9 cellular contexts compared by ENCODE assay signal in genomic region chrX:86133761-86134160, GRCh38. TPM values are rescaled to one million over a fixed set of nuclear protein-coding genes. Genes with fewer than 3 reads are reported as not detected.
DNase-seq lines count a peak whose midpoint lies in the region; ATAC-seq and TF ChIP-seq lines count a peak whose summit lies in the region.
"Had no signal": no experiment of that assay in that cellular context is flagged by ENCODE, and none has a peak within 500 bp of the region (broad histone marks: within the 10 kb centered on the region; RNA-seq: fewer than 3 reads in every experiment).

No MANE protein-coding gene starts in this region.

- no peak for ATAC-seq in heart right ventricle
- no peak for ATAC-seq in left cardiac atrium
- no peak for ATAC-seq in upper lobe of right lung
- no peak for ATAC-seq in HG02870 (IDR thresholded peaks at IDR 0.05; ENCODE audit: unreplicated experiment)
- no peak for ATAC-seq in aorta (ENCODE audit: low FRiP score)

- WGBS in heart right ventricle, 2 donors, result 6 to 7% methylated on average over 3 of the region's 3 CpGs
- WGBS in aorta, 2 donors, result 4 to 6% methylated on average over 3 of the region's 3 CpGs

- H3K4me3 ChIP-seq in heart right ventricle (no peak overlapping the region), epithelial cell of esophagus (ENCODE audit: low read length) (no peak overlapping the region), upper lobe of right lung (no peak overlapping the region), aorta (ENCODE audit: low read length in 2 of 2) (no peak overlapping the region)

- H3K36me3 ChIP-seq in heart right ventricle (no peaks in the 10 kb centered on the region), upper lobe of right lung (no peaks in the 10 kb centered on the region), aorta (ENCODE audit: control insufficient read depth in 1 of 2, insufficient read depth in 2 of 2, low read length in 1 of 2) (no peaks in the 10 kb centered on the region)

- no peaks in the 10 kb centered on the region for H3K4me1 ChIP-seq in heart right ventricle
- no peaks in the 10 kb centered on the region for H3K4me1 ChIP-seq in upper lobe of right lung
- no peaks in the 10 kb centered on the region for H3K4me1 ChIP-seq in aorta (ENCODE audit: control insufficient read depth in 1 of 2, insufficient read depth in 2 of 2, low read length in 2 of 2)

- H3K27ac ChIP-seq in heart right ventricle (no peak overlapping the region), upper lobe of right lung (no peak overlapping the region), aorta (ENCODE audit: low read depth in 1 of 2, low read length in 2 of 2) (no peak overlapping the region)

- peak in 8 of 9 donors; percentile 11 to 59 (median 42) for TF ChIP-seq CTCF in heart right ventricle (IDR thresholded peaks at IDR 0.05)
- TF ChIP-seq CTCF in epithelial cell of esophagus (IDR thresholded peaks at IDR 0.05; ENCODE audit: insufficient read depth, low read depth, low read length, missing control alignments), result peak; percentile 58
- TF ChIP-seq CTCF in upper lobe of right lung (IDR thresholded peaks at IDR 0.05), result peak; percentile 46

- H3K9me3 ChIP-seq in heart right ventricle (no peaks in the 10 kb centered on the region), upper lobe of right lung (no peaks in the 10 kb centered on the region), aorta (ENCODE audit: control insufficient read depth, low read length) (no peaks in the 10 kb centered on the region)

- intact Hi-C loops in heart right ventricle (cut with DNase I), result no loop called here
- intact Hi-C loops in left cardiac atrium (cut with DNase I), result no loop called here
- intact Hi-C loops in upper lobe of right lung (cut with DNase I), result no loop called here
- intact Hi-C loops in aorta (cut with DNase I), result no loop called here

- no peak for DNase-seq in heart right ventricle
- no peak for DNase-seq in left cardiac atrium
- DNase-seq in NCI-H69 (lab: John Stamatoyannopoulos, UW), result peak; percentile 46
- peak; percentile 12 for DNase-seq in epithelial cell of esophagus (ENCODE audit: low read depth)
- DNase-seq in upper lobe of right lung, result no peak
- no peak for DNase-seq in NCI-H2029 treated with DMSO at 0.1 percent for 48 hours (lab: John Stamatoyannopoulos, UW)
- no peak for DNase-seq in aorta

- H3K27me3 ChIP-seq in heart right ventricle (peaks cover 0 to 38% (median 0%) of the 10 kb centered on the region in 7 donors), upper lobe of right lung (no peaks in the 10 kb centered on the region), aorta (ENCODE audit: control insufficient read depth in 1 of 2, insufficient read depth in 2 of 2, low read length in 1 of 2) (no peaks in the 10 kb centered on the region)

RNA-seq across cellular contexts. Expression of gene DACH2, which starts 14.5 kb away (rescaled TPM):
- total RNA-seq in heart right ventricle (not detected), left cardiac atrium (not detected), upper lobe of right lung (not detected), aorta (under 1 TPM in 1 of 2 donors, not detected in 1; 0.13 TPM)
- polyA plus RNA-seq in heart right ventricle (not detected), aorta (not detected)
- total RNA-seq: glomerular endothelial cell had no signal

Comparison
In these comparisons a context has a peak if more than half of its experiments do, and no peak if none do; other contexts are left out.
1. DNase-seq: peak in NCI-H69 (single experiment) and epithelial cell of esophagus (single experiment); none in heart right ventricle (0 of 2), left cardiac atrium (single experiment), upper lobe of right lung (single experiment), NCI-H2029 treated with DMSO at 0.1 percent for 48 hours (single experiment) and aorta (0 of 2).
2. Peak in every context shown above with its lines, with median percentiles within 50 percentile points of each other: CTCF ChIP-seq.